Comparison of ENCODE assay signal across 24 cellular contexts in genomic region chr7:120502825-120503224, GRCh38.
"Had no signal": no experiment of that assay in that cellular context is flagged by ENCODE, and none has a peak within 500 bp of the region (broad histone marks: within the 10 kb centered on the region; RNA-seq: fewer than 3 reads in every experiment).

No MANE protein-coding gene starts in this region.

- H3K9me3 ChIP-seq: gastrocnemius medialis, right lobe of liver, suprapubic skin, transverse colon, upper lobe of right lung, uterus had no signal

- H3K4me1 ChIP-seq: gastrocnemius medialis, parathyroid adenoma, right lobe of liver, suprapubic skin, transverse colon, upper lobe of right lung, uterus had no signal

- H3K79me2 ChIP-seq: parathyroid adenoma had no signal

- H3K4me1 Mint-ChIP-seq: memory B cell; natural killer cell; stimulated activated naive B cell treated with anti-CD40 and anti-IgM and Interleukin-4, amounts not matched to agents 10 μg/mL and 1 μg/mL and 100 μg/mL, for 72 hours had no signal

- H3K9ac ChIP-seq: parathyroid adenoma had no signal

- H3K4me3 Mint-ChIP-seq: effector memory CD8-positive, alpha-beta T cell; memory B cell; natural killer cell; stimulated activated naive B cell treated with anti-CD40 and anti-IgM and Interleukin-4, amounts not matched to agents 10 μg/mL and 1 μg/mL and 100 μg/mL, for 72 hours; stimulated activated naive CD8-positive, alpha-beta T cell treated with anti-CD3 and anti-CD28 coated beads, Interleukin-15, Interleukin-2, amounts not matched to agents 100 ng/mL and 50 ng/mL, for 24 hours had no signal

- FAIRE-seq: keratinocyte, small intestine had no signal

- H3K27ac ChIP-seq: epithelial cell of prostate, gastrocnemius medialis, parathyroid adenoma, right lobe of liver, suprapubic skin, transverse colon, upper lobe of right lung, uterus had no signal

- H3K27me3 Mint-ChIP-seq: effector memory CD8-positive, alpha-beta T cell; memory B cell; progenitor cell of endocrine pancreas; stimulated activated naive B cell treated with anti-CD40 and anti-IgM and Interleukin-4, amounts not matched to agents 10 μg/mL and 1 μg/mL and 100 μg/mL, for 72 hours; stimulated activated naive CD8-positive, alpha-beta T cell treated with anti-CD3 and anti-CD28 coated beads, Interleukin-15, Interleukin-2, amounts not matched to agents 100 ng/mL and 50 ng/mL, for 24 hours had no signal

- H3K36me3 Mint-ChIP-seq: memory B cell; natural killer cell; stimulated activated naive B cell treated with anti-CD40 and anti-IgM and Interleukin-4, amounts not matched to agents 10 μg/mL and 1 μg/mL and 100 μg/mL, for 72 hours had no signal

- ATAC-seq: effector memory CD8-positive, alpha-beta T cell; esophagus mucosa; gastrocnemius medialis; left ventricle myocardium superior; natural killer cell; right lobe of liver; stimulated activated naive B cell treated with anti-CD40 and anti-IgM and Interleukin-4, amounts not matched to agents 10 μg/mL and 1 μg/mL and 100 μg/mL, for 72 hours; upper lobe of right lung had no signal

- H2AFZ ChIP-seq: parathyroid adenoma had no signal

- H3K27me3 ChIP-seq: gastrocnemius medialis, right lobe of liver, suprapubic skin, transverse colon, upper lobe of right lung, uterus had no signal

- H3K27ac Mint-ChIP-seq: effector memory CD8-positive, alpha-beta T cell; memory B cell; natural killer cell; progenitor cell of endocrine pancreas; stimulated activated naive B cell treated with anti-CD40 and anti-IgM and Interleukin-4, amounts not matched to agents 10 μg/mL and 1 μg/mL and 100 μg/mL, for 72 hours; stimulated activated naive CD8-positive, alpha-beta T cell treated with anti-CD3 and anti-CD28 coated beads, Interleukin-15, Interleukin-2, amounts not matched to agents 100 ng/mL and 50 ng/mL, for 24 hours had no signal

- H3K36me3 ChIP-seq: gastrocnemius medialis, right lobe of liver, suprapubic skin, transverse colon, upper lobe of right lung, uterus had no signal

- H3K4me3 ChIP-seq: gastrocnemius medialis, lung, right lobe of liver, suprapubic skin, transverse colon, upper lobe of right lung, uterus had no signal

- H3K9me3 Mint-ChIP-seq: memory B cell; natural killer cell; stimulated activated naive B cell treated with anti-CD40 and anti-IgM and Interleukin-4, amounts not matched to agents 10 μg/mL and 1 μg/mL and 100 μg/mL, for 72 hours; stimulated activated naive CD8-positive, alpha-beta T cell treated with anti-CD3 and anti-CD28 coated beads, Interleukin-15, Interleukin-2, amounts not matched to agents 100 ng/mL and 50 ng/mL, for 24 hours had no signal

- DNase-seq: cortex of kidney; effector memory CD8-positive, alpha-beta T cell; foreskin fibroblast; gastrocnemius medialis; head of caudate nucleus; left ventricle myocardium superior; natural killer cell; right lobe of liver; small intestine; stimulated activated CD4-positive, alpha-beta T cell treated with anti-CD3 and anti-CD28 coated beads, Interleukin-15, amount 100 ng/mL, for 24 hours; stimulated activated CD4-positive, alpha-beta T cell treated with anti-CD3 and anti-CD28 coated beads, Interleukin-2, amount 100 ng/mL, for 48 hours; stimulated activated naive B cell treated with anti-CD40 and anti-IgM and Interleukin-4, amounts not matched to agents 10 μg/mL and 1 μg/mL and 100 μg/mL, for 72 hours; transverse colon; upper lobe of right lung; uterus had no signal
